7 cellular contexts compared by ENCODE assay signal in the genomic region with DNA sequence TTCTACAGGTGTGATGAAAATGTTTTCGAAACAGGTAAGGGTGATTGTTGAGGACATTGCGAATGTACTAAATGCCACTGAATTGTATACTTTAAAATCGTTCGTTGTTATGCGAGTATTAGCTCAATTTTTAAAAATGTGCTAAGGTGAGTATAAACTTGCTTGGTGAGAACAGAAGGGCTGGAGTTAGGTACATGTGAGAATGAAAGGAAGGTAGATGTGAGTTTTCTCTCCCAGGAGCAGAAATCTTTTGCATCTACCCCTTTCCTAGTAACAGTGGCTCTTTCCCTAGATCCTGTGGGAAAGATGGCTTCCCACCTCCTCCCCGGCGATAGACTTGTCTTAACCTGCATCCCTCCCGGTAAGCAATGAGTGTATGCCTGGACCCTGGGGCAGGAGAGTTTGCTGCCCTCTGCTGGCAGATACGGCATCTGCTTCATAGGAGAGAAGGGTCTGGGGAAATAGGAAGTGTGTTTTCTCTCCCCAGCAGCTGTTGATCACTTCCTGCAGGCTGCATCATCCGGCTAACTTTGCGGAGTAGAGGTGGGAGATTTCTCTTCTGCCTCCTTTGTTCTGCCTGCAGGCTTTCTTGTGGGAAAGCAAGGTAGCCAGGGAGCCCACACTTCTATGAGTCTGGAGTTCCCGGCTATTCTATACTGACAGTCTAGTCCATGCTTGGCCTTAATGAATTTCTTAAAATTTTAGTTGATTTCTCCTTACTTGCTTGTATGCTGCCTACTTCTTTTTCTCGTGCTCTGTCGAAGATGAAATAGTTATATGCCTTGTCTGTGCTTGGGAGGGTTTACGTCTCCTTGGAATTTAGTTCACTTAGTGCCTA.
DNase-seq lines count a peak whose midpoint lies in the region; ATAC-seq lines count a peak whose summit lies in the region.

No MANE protein-coding gene starts in this region.

- no peaks in the 10 kb centered on the region for H3K27me3 ChIP-seq in MG63

- ATAC-seq in GM18502 (IDR thresholded peaks at IDR 0.05; ENCODE audit: poor library complexity, unreplicated experiment) (peak; percentile 100), HG02571 (IDR thresholded peaks at IDR 0.05; ENCODE audit: unreplicated experiment) (peak; percentile 100)

- no peaks in the 10 kb centered on the region for H3K36me3 Mint-ChIP-seq in immature natural killer cell

- no peaks in the 10 kb centered on the region for H3K36me3 ChIP-seq in MG63

- DNase-seq in MG63 (peak; percentile 34), SW480 (ENCODE audit: low spot score) (peak; percentile 71), astrocyte of the hippocampus (ENCODE audit: low read depth, low spot score) (peak; percentile 48), immature natural killer cell (peak; percentile 13 to 32 (median 22))
- peak; percentile 55 for DNase-seq in stimulated activated CD4-positive, alpha-beta T cell treated with anti-CD3 and anti-CD28 coated beads, Interleukin-4, amount 100 ng/mL, for 24 hours

- H3K9me3 Mint-ChIP-seq in immature natural killer cell, result peaks cover 0 to 15% (median 0%) of the 10 kb centered on the region in 6 donors

- no peaks in the 10 kb centered on the region for H3K9me3 ChIP-seq in MG63

- no peak overlapping the region for H3K4me3 ChIP-seq in MG63

- no peak overlapping the region for H3K4me3 Mint-ChIP-seq in immature natural killer cell

- H3K4me1 Mint-ChIP-seq in immature natural killer cell, result no peaks in the 10 kb centered on the region

- peak overlapping the region in 1 of 6 donors; percentile 31 for H3K27ac Mint-ChIP-seq in immature natural killer cell

- peaks cover 0 to 5% (median 3%) of the 10 kb centered on the region in 3 donors for H3K27me3 Mint-ChIP-seq in immature natural killer cell (ENCODE audit: low read depth in 3 of 3)
